19 cellular contexts compared by ENCODE assay signal in genomic region chr14:92950773-92951172, GRCh38. TPM values are rescaled to one million over a fixed set of nuclear protein-coding genes. Genes with fewer than 3 reads are reported as not detected.
"Had no signal": no experiment of that assay in that cellular context is flagged by ENCODE, and none has a peak within 500 bp of the region (broad histone marks: within the 10 kb centered on the region; RNA-seq: fewer than 3 reads in every experiment).

No MANE protein-coding gene starts in this region.

- H3K27me3 Mint-ChIP-seq: activated naive CD4-positive, alpha-beta T cell treated with anti-CD3 and anti-CD28 coated beads, Interleukin-2, amount 50 U/mL, for 24 hours; stimulated activated naive CD8-positive, alpha-beta T cell treated with anti-CD3 and anti-CD28 coated beads, Interleukin-15, amount 100 ng/mL, for 72 hours; T-cell had no signal

- ATAC-seq: gastroesophageal sphincter; natural killer cell; stimulated activated naive CD8-positive, alpha-beta T cell treated with anti-CD3 and anti-CD28 coated beads, Interleukin-15, amount 100 ng/mL, for 72 hours; T-cell had no signal

- H3K36me3 Mint-ChIP-seq: natural killer cell had no signal

- H3K4me3 Mint-ChIP-seq: activated naive CD4-positive, alpha-beta T cell treated with anti-CD3 and anti-CD28 coated beads, Interleukin-2, amount 50 U/mL, for 24 hours; natural killer cell; stimulated activated naive CD8-positive, alpha-beta T cell treated with anti-CD3 and anti-CD28 coated beads, Interleukin-15, amount 100 ng/mL, for 72 hours; T-cell had no signal

- H3K27ac ChIP-seq: breast epithelium, SK-N-MC had no signal

- DNase-seq: activated CD4-positive, alpha-beta T cell treated with anti-CD3 and anti-CD28 coated beads, Interleukin-2, amount 50 U/mL, for 1 hour; activated effector memory CD4-positive, alpha-beta T cell treated with Interleukin-2 at 50 U/mL for 16 hours; activated T-cell treated with anti-CD3 and anti-CD28 coated beads for 4 hours; amygdala; hypothalamus; left cardiac atrium; natural killer cell; occipital lobe; stimulated activated CD4-positive, alpha-beta T cell treated with anti-CD3 and anti-CD28 coated beads, Interleukin-4, amount 100 ng/mL, for 1 hour; stimulated activated CD8-positive, alpha-beta memory T cell treated with anti-CD3 and anti-CD28 coated beads, Interleukin-4, amount 100 ng/mL, for 48 hours; stimulated activated naive CD8-positive, alpha-beta T cell treated with anti-CD3 and anti-CD28 coated beads, Interleukin-15, amount 100 ng/mL, for 72 hours; T-cell had no signal

- H3K4me3 ChIP-seq: breast epithelium, gastroesophageal sphincter, SK-N-MC had no signal

- H3K27ac Mint-ChIP-seq: activated naive CD4-positive, alpha-beta T cell treated with anti-CD3 and anti-CD28 coated beads, Interleukin-2, amount 50 U/mL, for 24 hours; natural killer cell; T-cell had no signal

- H3K9me3 Mint-ChIP-seq: activated naive CD4-positive, alpha-beta T cell treated with anti-CD3 and anti-CD28 coated beads, Interleukin-2, amount 50 U/mL, for 24 hours; natural killer cell; stimulated activated naive CD8-positive, alpha-beta T cell treated with anti-CD3 and anti-CD28 coated beads, Interleukin-15, amount 100 ng/mL, for 72 hours; T-cell had no signal

RNA-seq across cellular contexts. Expression of gene CHGA, which starts 27.8 kb away (rescaled TPM):
- total RNA-seq: activated CD8-positive, alpha-beta memory T cell treated with anti-CD3 and anti-CD28 coated beads for 36 hours; chondrocyte; left cardiac atrium; lung microvascular endothelial cell; natural killer cell had no signal
